8 cellular contexts compared by ENCODE assay signal in genomic region chr5:122078116-122078865, GRCh38. TPM values are rescaled to one million over a fixed set of nuclear protein-coding genes. Genes with fewer than 3 reads are reported as not detected.
DNase-seq lines count a peak whose midpoint lies in the region; ATAC-seq and TF ChIP-seq lines count a peak whose summit lies in the region.

TSS of gene LOX (minus strand) at chr5:122078259. CDS start at chr5:122077985, 274 bp downstream.

- peak within 1 kb of the TSS; percentile 100 for H3K4me2 ChIP-seq in skeletal muscle satellite cell (ENCODE audit: low read length)

- H3K4me1 ChIP-seq in iPS-20b (ENCODE audit: insufficient read depth, low read length) (no peaks in the 10 kb centered on the region), skeletal muscle satellite cell (ENCODE audit: control insufficient read depth, insufficient read depth, low read length) (peaks cover 10% of the 10 kb centered on the region)

- H3K4me3 ChIP-seq in iPS-20b (ENCODE audit: low read length) (peak within 1 kb of the TSS; percentile 75), skeletal muscle satellite cell (ENCODE audit: low read length) (peak within 1 kb of the TSS; percentile 99)

- H3K36me3 ChIP-seq in iPS-20b (ENCODE audit: insufficient read depth, low read depth, low read length) (no peaks in the 10 kb centered on the region), skeletal muscle satellite cell (ENCODE audit: insufficient read depth, low read length) (peaks cover 22% of the 10 kb centered on the region)

- no TSS peak for BruUV-seq in MCF 10A (replicated peaks; lab: Mats Ljungman, UMichigan)

- H3K9ac ChIP-seq in iPS-20b (ENCODE audit: low read depth, low read length) (peak within 1 kb of the TSS; percentile 67; the same call in 1 of the 2 replicates), skeletal muscle satellite cell (ENCODE audit: low read depth, low read length) (peak within 1 kb of the TSS; percentile 94)

- DNase-seq in activated CD4-positive, alpha-beta T cell treated with anti-CD3 and anti-CD28 coated beads, Interleukin-2, amount 10 ng/mL, durations not matched to agents 24 days and 14 days: peak; percentile 51
- DNase-seq in activated CD4-positive, alpha-beta T cell treated with anti-CD3 and anti-CD28 coated beads, Interleukin-2, amount 50 U/mL, for 4 hours: no peak
- DNase-seq in NCI-H2227 (lab: John Stamatoyannopoulos, UW; ENCODE audit: unreplicated experiment) (peak; percentile 64), MCF 10A (ENCODE audit: unreplicated experiment) (peak; percentile 96)

- intact Hi-C loops in activated CD4-positive, alpha-beta T cell treated with anti-CD3 and anti-CD28 coated beads, Interleukin-2, amount 10 ng/mL, durations not matched to agents 24 days and 14 days (cut with micrococcal nuclease): no loop called here
- intact Hi-C loops in MCF 10A (cut with micrococcal nuclease): no loop called here

- H3K27me3 Mint-ChIP-seq in activated CD4-positive, alpha-beta T cell treated with anti-CD3 and anti-CD28 coated beads, Interleukin-2, amount 10 ng/mL, durations not matched to agents 24 days and 14 days: peaks cover 60% of the 10 kb centered on the region
- no peaks in the 10 kb centered on the region for H3K27me3 Mint-ChIP-seq in MCF 10A (ENCODE audit: insufficient read depth, unreplicated experiment)

- no peak for TF ChIP-seq CTCF in MCF 10A (IDR thresholded peaks at IDR 0.05; ENCODE audit: unreplicated experiment)

- peaks cover 13% of the 10 kb centered on the region for H3K4me1 Mint-ChIP-seq in activated CD4-positive, alpha-beta T cell treated with anti-CD3 and anti-CD28 coated beads, Interleukin-2, amount 10 ng/mL, durations not matched to agents 24 days and 14 days
- peaks cover 24% of the 10 kb centered on the region for H3K4me1 Mint-ChIP-seq in MCF 10A (ENCODE audit: insufficient read depth, unreplicated experiment)

- POLR2A ChIA-PET in MCF 10A (lab: Yijun Ruan, JAX): interaction anchor here (0.7 to 4.1 kb wide), 22 partner anchors 9 to 746 kb away, joined by 3 to 84 read pairs (median 5); partner anchors contain the start of gene SRFBP1

- H3K27me3 ChIP-seq in iPS-20b (ENCODE audit: insufficient read depth, low read length): peaks cover 41% of the 10 kb centered on the region
- no peaks in the 10 kb centered on the region for H3K27me3 ChIP-seq in skeletal muscle satellite cell (ENCODE audit: control insufficient read depth, insufficient read depth, low read length)

- CTCF ChIA-PET in MCF 10A (lab: Yijun Ruan, JAX): interaction anchor here (0.5 to 4.9 kb wide), 20 partner anchors 9 to 992 kb away, joined by 3 to 63 read pairs (median 5); partner anchors contain the start of gene SRFBP1

- no peaks in the 10 kb centered on the region for H3K9me3 ChIP-seq in iPS-20b (ENCODE audit: insufficient read depth, low read depth, low read length)
- no peaks in the 10 kb centered on the region for H3K9me3 ChIP-seq in skeletal muscle satellite cell (replicated peaks; ENCODE audit: low read length)

- H3K27ac Mint-ChIP-seq in activated CD4-positive, alpha-beta T cell treated with anti-CD3 and anti-CD28 coated beads, Interleukin-2, amount 10 ng/mL, durations not matched to agents 24 days and 14 days: peak within 1 kb of the TSS; percentile 65
- H3K27ac Mint-ChIP-seq in MCF 10A (ENCODE audit: low read depth, unreplicated experiment): peak within 1 kb of the TSS; percentile 75

- no peaks in the 10 kb centered on the region for H3K9me3 Mint-ChIP-seq in activated CD4-positive, alpha-beta T cell treated with anti-CD3 and anti-CD28 coated beads, Interleukin-2, amount 10 ng/mL, durations not matched to agents 24 days and 14 days
- H3K9me3 Mint-ChIP-seq in MCF 10A (ENCODE audit: unreplicated experiment): no peaks in the 10 kb centered on the region

- H3K27ac ChIP-seq in iPS-20b (ENCODE audit: low read length): no peak within 1 kb of the TSS

- ATAC-seq in HG03097 (IDR thresholded peaks at IDR 0.05; ENCODE audit: low FRiP score, unreplicated experiment) (no peak), GM18861 (IDR thresholded peaks at IDR 0.05; ENCODE audit: unreplicated experiment) (no peak)

- no peaks in the 10 kb centered on the region for H3K36me3 Mint-ChIP-seq in activated CD4-positive, alpha-beta T cell treated with anti-CD3 and anti-CD28 coated beads, Interleukin-2, amount 10 ng/mL, durations not matched to agents 24 days and 14 days (ENCODE audit: low read depth)
- H3K36me3 Mint-ChIP-seq in MCF 10A (ENCODE audit: insufficient read depth, unreplicated experiment): peaks cover 15% of the 10 kb centered on the region

- peak within 1 kb of the TSS; percentile 85 for H3K4me3 Mint-ChIP-seq in activated CD4-positive, alpha-beta T cell treated with anti-CD3 and anti-CD28 coated beads, Interleukin-2, amount 10 ng/mL, durations not matched to agents 24 days and 14 days
- H3K4me3 Mint-ChIP-seq in MCF 10A (ENCODE audit: unreplicated experiment): peak within 1 kb of the TSS; percentile 94

RNA-seq across cellular contexts. Expression of gene LOX, which starts in this region (rescaled TPM):
- 0.05 TPM in 1 of 2 replicates, not detected in the other for total RNA-seq in activated CD4-positive, alpha-beta T cell treated with anti-CD3 and anti-CD28 coated beads, Interleukin-2, amount 10 ng/mL, durations not matched to agents 24 days and 14 days
- 7.1 and 10.7 TPM in 2 replicates for total RNA-seq in MCF 10A (2022)
- total RNA-seq in skeletal muscle satellite cell (2012; rRNA removed): 54.5 and 123 TPM in 2 replicates

Comparison
In these comparisons a context has a peak if more than half of its experiments do, and no peak if none do; other contexts are left out.
1. Peak in DNase-seq in activated CD4-positive, alpha-beta T cell treated with anti-CD3 and anti-CD28 coated beads, Interleukin-2, amount 10 ng/mL, durations not matched to agents 24 days and 14 days; RNA of the gene not detected or under 1 TPM.
2. DNase-seq: peak in NCI-H2227 (single experiment) and MCF 10A (single experiment); none in activated CD4-positive, alpha-beta T cell treated with anti-CD3 and anti-CD28 coated beads, Interleukin-2, amount 50 U/mL, for 4 hours (0 of 2).